Comparison of ENCODE assay signal across 1 cellular context in genomic region chr1:183871568-183871967, GRCh38.
TF ChIP-seq lines count a peak whose summit lies in the region.

No MANE protein-coding gene starts in this region.

TF ChIP-seq in GM12878, 131 proteins besides CTCF, POLR2A, EP300 and RAD21 (continued from another document):
- TF ChIP-seq MLLT1 (IDR thresholded peaks at IDR 0.05) (no peak), PBX3 (IDR thresholded peaks at IDR 0.05; ENCODE audit: insufficient replicate concordance, low read depth, low read length) (no peak), E2F8 (IDR thresholded peaks at IDR 0.05; ENCODE audit: low read depth, partially characterized antibody) (no peak), ZBTB4 (CRISPR knock-in tag; IDR thresholded peaks at IDR 0.05) (no peak), MYB (IDR thresholded peaks at IDR 0.05; ENCODE audit: borderline replicate concordance, low read depth, low read length) (no peak), ZNF687 (IDR thresholded peaks at IDR 0.05) (no peak), PRDM15 (CRISPR knock-in tag; IDR thresholded peaks at IDR 0.05) (no peak), RUNX3 (IDR thresholded peaks at IDR 0.05; ENCODE audit: low read length) (no peak), MEF2A (IDR thresholded peaks at IDR 0.05; ENCODE audit: insufficient read depth, low read depth, low read length) (no peak), ZBED1 (IDR thresholded peaks at IDR 0.05; ENCODE audit: borderline replicate concordance) (no peak), FOS (IDR thresholded peaks at IDR 0.05; ENCODE audit: borderline replicate concordance, extremely low read depth, insufficient read length) (no peak)
TF ChIP-seq in GM12878: peak in this region for 0.
